Comparison of ENCODE assay signal across 1 cellular context in genomic region chr12:131593411-131593810, GRCh38.
TF ChIP-seq lines count a peak whose summit lies in the region.

No MANE protein-coding gene starts in this region.

TF ChIP-seq in GM12878, 131 proteins besides CTCF, POLR2A, EP300 and RAD21 (continued from another document):
- TF ChIP-seq EZH2 (IDR thresholded peaks at IDR 0.05; ENCODE audit: borderline replicate concordance, control insufficient read depth, low read depth, low read length) (no peak), ZNF24 (IDR thresholded peaks at IDR 0.05) (no peak), POLR2AphosphoS5 (IDR thresholded peaks at IDR 0.05; ENCODE audit: low read length) (no peak), TARDBP (IDR thresholded peaks at IDR 0.05; ENCODE audit: borderline replicate concordance) (no peak), STAT1 (conservative IDR thresholded peaks at IDR 0.05) (no peak), ZNF384 (IDR thresholded peaks at IDR 0.05; ENCODE audit: borderline replicate concordance, low read depth, low read length) (no peak), CHD1 (IDR thresholded peaks at IDR 0.05; ENCODE audit: low read depth, low read length) (no peak), EGR1 (IDR thresholded peaks at IDR 0.05; ENCODE audit: borderline replicate concordance in 1 of 2, low read depth in 2 of 2, low read length in 2 of 2) (no peak)
TF ChIP-seq in GM12878: peak in this region for 0.
